Comparison of ENCODE assay signal across 9 cellular contexts in genomic region chr17:77887110-77887463, GRCh38.
DNase-seq lines count a peak whose midpoint lies in the region; ATAC-seq and TF ChIP-seq lines count a peak whose summit lies in the region.
"Had no signal": no experiment of that assay in that cellular context is flagged by ENCODE, and none has a peak within 500 bp of the region (broad histone marks: within the 10 kb centered on the region; RNA-seq: fewer than 3 reads in every experiment).

No MANE protein-coding gene starts in this region.

- no peak overlapping the region for H3K27ac Mint-ChIP-seq in GM23338
- H3K27ac Mint-ChIP-seq in activated CD8-positive, alpha-beta T cell treated with anti-CD3 and anti-CD28 coated beads, Interleukin-2, amount 10 ng/mL, durations not matched to agents 7 days and 5 days: peak overlapping the region; percentile 79

- H3K27ac ChIP-seq in GM23338 (ENCODE audit: low read depth) (no peak overlapping the region), right cardiac atrium (ENCODE audit: low read length) (peak overlapping the region; percentile 46), skin epidermis (peak overlapping the region in 15 of 21 experiments; percentile 0 to 89 (median 77))

- H3K4me3 ChIP-seq in GM23338 (peak overlapping the region; percentile 72), right cardiac atrium (ENCODE audit: low read length) (peak overlapping the region; percentile 54), skin epidermis (peak overlapping the region in 3 of 7 experiments; percentile 24 to 38 (median 38))

- intact Hi-C loops in right cardiac atrium (cut with DNase I): no loop called here

- peak overlapping the region; percentile 98 for H2AFZ ChIP-seq in GM23338

- ATAC-seq in GM23338 (no peak), right cardiac atrium (no peak)
- no peak for ATAC-seq in activated CD8-positive, alpha-beta T cell treated with anti-CD3 and anti-CD28 coated beads, Interleukin-2, amount 10 ng/mL, durations not matched to agents 7 days and 5 days

- CTCF ChIA-PET in activated CD8-positive, alpha-beta T cell treated with anti-CD3 and anti-CD28 coated beads, Interleukin-2, amount 10 ng/mL, durations not matched to agents 7 days and 5 days (lab: Charles Lee): interaction anchor here (0.9 to 1.6 kb wide), 4 partner anchors 94 to 344 kb away, joined by 3 to 4 read pairs (median 3); no protein-coding TSS in a partner anchor

- 0 out of 2 replicates have a peak, but pooled peaks cover 6% of the 10 kb centered on the region for H3F3A ChIP-seq in GM23338 (replicated peaks; ENCODE audit: low read depth)

- peaks cover 42% of the 10 kb centered on the region for H3K27me3 Mint-ChIP-seq in GM23338 (ENCODE audit: insufficient read depth, low read depth, poor library complexity)
- peaks cover 28% of the 10 kb centered on the region for H3K27me3 Mint-ChIP-seq in activated CD8-positive, alpha-beta T cell treated with anti-CD3 and anti-CD28 coated beads, Interleukin-2, amount 10 ng/mL, durations not matched to agents 7 days and 5 days (ENCODE audit: low read depth)

- no peaks in the 10 kb centered on the region for H3K9me2 ChIP-seq in GM23338 (ENCODE audit: insufficient read depth)

- H3K79me2 ChIP-seq in GM23338 (replicated peaks; ENCODE audit: insufficient read depth): no peaks in the 10 kb centered on the region

- POLR2A ChIA-PET in activated CD8-positive, alpha-beta T cell treated with anti-CD3 and anti-CD28 coated beads, Interleukin-2, amount 10 ng/mL, durations not matched to agents 7 days and 5 days (lab: Charles Lee): interaction anchor here (0.7 to 2.0 kb wide), 2 partner anchors 71 to 103 kb away, joined by 3 to 7 read pairs; partner anchors contain the start of gene TNRC6C

- H3K4me1 ChIP-seq in GM23338 (ENCODE audit: insufficient read depth) (peaks cover 9% of the 10 kb centered on the region), right cardiac atrium (ENCODE audit: control insufficient read depth, insufficient read depth, low read length) (peaks cover 6% of the 10 kb centered on the region)

- H3K27me3 ChIP-seq in GM23338 (ENCODE audit: insufficient read depth) (peaks cover 23% of the 10 kb centered on the region), right cardiac atrium (ENCODE audit: control insufficient read depth, insufficient read depth) (no peaks in the 10 kb centered on the region)

- no peaks in the 10 kb centered on the region for H4K20me1 ChIP-seq in GM23338 (replicated peaks; ENCODE audit: insufficient read depth)

- peaks cover 29% of the 10 kb centered on the region for H3K4me1 Mint-ChIP-seq in GM23338
- peaks cover 46% of the 10 kb centered on the region for H3K4me1 Mint-ChIP-seq in activated CD8-positive, alpha-beta T cell treated with anti-CD3 and anti-CD28 coated beads, Interleukin-2, amount 10 ng/mL, durations not matched to agents 7 days and 5 days (ENCODE audit: low read depth)

- 71% methylated on average over 4 of the region's 4 CpGs for WGBS in right cardiac atrium

- peak overlapping the region; percentile 88 for H3K4me2 ChIP-seq in GM23338

- peak overlapping the region; percentile 76 for H3K4me3 Mint-ChIP-seq in GM23338
- H3K4me3 Mint-ChIP-seq in activated CD8-positive, alpha-beta T cell treated with anti-CD3 and anti-CD28 coated beads, Interleukin-2, amount 10 ng/mL, durations not matched to agents 7 days and 5 days: peak overlapping the region; percentile 76

- TF ChIP-seq CTCF in GM23338 (conservative IDR thresholded peaks at IDR 0.05; ENCODE audit: low read depth in 2 of 2): no peak

- DNase-seq in GM23338 (ENCODE audit: low spot score): no peak
- no peak for DNase-seq in activated CD8-positive, alpha-beta T cell treated with anti-CD3 and anti-CD28 coated beads, Interleukin-2, amount 10 ng/mL, durations not matched to agents 7 days and 5 days
- no peak for DNase-seq in right cardiac atrium
- no peak for DNase-seq in Kasumi-1 (lab: John Stamatoyannopoulos, UW)
- DNase-seq in NCI-H2107 treated with DMSO at 0.1 percent for 48 hours (lab: John Stamatoyannopoulos, UW; ENCODE audit: unreplicated experiment): no peak
- no peak for DNase-seq in NCI-H510A (lab: John Stamatoyannopoulos, UW)
- DNase-seq in middle frontal gyrus (ENCODE audit: extremely low spot score, low spot score): no peak
- DNase-seq: amniotic stem cell had no signal

- no peaks in the 10 kb centered on the region for H3K36me3 ChIP-seq in GM23338 (ENCODE audit: insufficient read depth)

- no peaks in the 10 kb centered on the region for H3K9me3 ChIP-seq in right cardiac atrium (ENCODE audit: control insufficient read depth, low read length)

- no peaks in the 10 kb centered on the region for H3K36me3 Mint-ChIP-seq in GM23338 (ENCODE audit: low read depth)
- H3K36me3 Mint-ChIP-seq in activated CD8-positive, alpha-beta T cell treated with anti-CD3 and anti-CD28 coated beads, Interleukin-2, amount 10 ng/mL, durations not matched to agents 7 days and 5 days (ENCODE audit: low read depth): no peaks in the 10 kb centered on the region

- H3K9me3 Mint-ChIP-seq in GM23338: no peaks in the 10 kb centered on the region
- H3K9me3 Mint-ChIP-seq in activated CD8-positive, alpha-beta T cell treated with anti-CD3 and anti-CD28 coated beads, Interleukin-2, amount 10 ng/mL, durations not matched to agents 7 days and 5 days (ENCODE audit: insufficient read depth): no peaks in the 10 kb centered on the region

TF ChIP-seq in GM23338, 12 proteins besides CTCF, POLR2A, EP300 and RAD21 (continues in another document):
- no peak for TF ChIP-seq EZH2phosphoT487 (IDR thresholded peaks at IDR 0.05; ENCODE audit: unreplicated experiment)
- TF ChIP-seq ZNF462 (CRISPR knock-in tag; IDR thresholded peaks at IDR 0.05): no peak
- no peak for TF ChIP-seq POLR2AphosphoS5 (IDR thresholded peaks at IDR 0.05; ENCODE audit: low read depth)
- no peak for TF ChIP-seq ZNF331 (CRISPR knock-in tag; IDR thresholded peaks at IDR 0.05; ENCODE audit: low read depth)
- no peak for TF ChIP-seq CREB1 (CRISPR knock-in tag; IDR thresholded peaks at IDR 0.05; ENCODE audit: low read depth)
- TF ChIP-seq NANOG (IDR thresholded peaks at IDR 0.05; ENCODE audit: borderline replicate concordance): no peak
